ENCODE assay signal across 29 cellular contexts in the genomic region with DNA sequence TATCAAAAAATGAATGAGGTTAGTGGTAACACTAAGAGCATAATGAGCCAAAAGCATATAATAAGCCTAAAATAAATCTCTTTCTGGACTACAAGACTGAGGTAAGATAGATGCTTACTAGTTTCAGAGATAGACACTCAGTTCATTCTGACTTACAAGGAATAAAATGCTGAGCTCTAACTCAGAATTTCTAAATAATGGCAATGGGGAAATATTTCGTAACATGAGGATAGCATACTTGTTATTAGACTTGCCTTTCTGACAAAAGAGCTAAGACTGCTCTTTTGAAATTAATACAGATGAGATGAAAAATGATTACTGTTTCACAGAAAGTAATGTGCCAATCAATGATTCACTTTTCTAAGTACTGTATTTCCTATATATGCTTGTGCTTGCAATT.
"Had no signal": no experiment of that assay in that cellular context is flagged by ENCODE, and none has a peak within 500 bp of the region (broad histone marks: within the 10 kb centered on the region; RNA-seq: fewer than 3 reads in every experiment).

No MANE protein-coding gene starts in this region.

- ATAC-seq: activated CD4-positive, CD25-positive, alpha-beta regulatory T cell treated with anti-CD3 and anti-CD28 coated beads, Interleukin-2, amount 50 U/mL, for 24 hours; activated CD8-positive, alpha-beta memory T cell treated with anti-CD3 and anti-CD28 coated beads, Interleukin-2, amount 10 ng/mL, durations not matched to agents 7 days and 5 days; activated naive CD4-positive, alpha-beta T cell treated with anti-CD3 and anti-CD28 coated beads, Interleukin-2, amount 50 U/mL, for 72 hours; activated naive CD8-positive, alpha-beta T cell treated with anti-CD3 and anti-CD28 coated beads, Interleukin-2, amount 50 U/mL, for 24 hours; K562; Panc1; Right ventricle myocardium inferior had no signal

- H3K4me1 Mint-ChIP-seq: activated CD8-positive, alpha-beta memory T cell treated with anti-CD3 and anti-CD28 coated beads, Interleukin-2, amount 10 ng/mL, durations not matched to agents 7 days and 5 days; activated naive CD8-positive, alpha-beta T cell treated with anti-CD3 and anti-CD28 coated beads, Interleukin-2, amount 50 U/mL, for 24 hours had no signal

- H3K27ac Mint-ChIP-seq: activated CD8-positive, alpha-beta memory T cell treated with anti-CD3 and anti-CD28 coated beads, Interleukin-2, amount 10 ng/mL, durations not matched to agents 7 days and 5 days; activated naive CD4-positive, alpha-beta T cell treated with anti-CD3 and anti-CD28 coated beads, Interleukin-2, amount 50 U/mL, for 72 hours; activated naive CD8-positive, alpha-beta T cell treated with anti-CD3 and anti-CD28 coated beads, Interleukin-2, amount 50 U/mL, for 24 hours; activated T-cell treated with anti-CD3 and anti-CD28 coated beads, Interleukin-2, amount 50 U/mL, for 24 hours; activated T-helper 1 cell treated with anti-CD3 and anti-CD28 coated beads, Interleukin-12 subunit alpha, Interleukin-12 subunit beta, Interleukin-2, Interleukin-4 antibody, amounts not matched to agents 30 ng/mL and 10 ng/mL and 1 ng/mL, durations not matched to agents 14 hours and 24 hours and 36 hours; T-helper 2 cell treated with Interferon-gamma antibody and Interleukin-4, amounts not matched to agents 5 μg/mL and 100 μg/mL, for 36 hours had no signal

- H3K27ac ChIP-seq: brain microvascular endothelial cell, SK-N-MC had no signal

- H3K27me3 Mint-ChIP-seq: activated CD8-positive, alpha-beta memory T cell treated with anti-CD3 and anti-CD28 coated beads, Interleukin-2, amount 10 ng/mL, durations not matched to agents 7 days and 5 days; activated naive CD8-positive, alpha-beta T cell treated with anti-CD3 and anti-CD28 coated beads, Interleukin-2, amount 50 U/mL, for 24 hours; activated T-cell treated with anti-CD3 and anti-CD28 coated beads, Interleukin-2, amount 50 U/mL, for 24 hours had no signal

- H3K4me3 Mint-ChIP-seq: activated CD8-positive, alpha-beta memory T cell treated with anti-CD3 and anti-CD28 coated beads, Interleukin-2, amount 10 ng/mL, durations not matched to agents 7 days and 5 days; activated naive CD8-positive, alpha-beta T cell treated with anti-CD3 and anti-CD28 coated beads, Interleukin-2, amount 50 U/mL, for 24 hours; activated T-cell treated with anti-CD3 and anti-CD28 coated beads, Interleukin-2, amount 50 U/mL, for 24 hours; activated T-helper 1 cell treated with anti-CD3 and anti-CD28 coated beads, Interleukin-12 subunit alpha, Interleukin-12 subunit beta, Interleukin-2, Interleukin-4 antibody, amounts not matched to agents 30 ng/mL and 10 ng/mL and 1 ng/mL, durations not matched to agents 14 hours and 24 hours and 36 hours; T-helper 2 cell treated with Interferon-gamma antibody and Interleukin-4, amounts not matched to agents 5 μg/mL and 100 μg/mL, for 36 hours had no signal

- H3K36me3 ChIP-seq: brain microvascular endothelial cell had no signal

- H3K36me3 Mint-ChIP-seq: activated CD8-positive, alpha-beta memory T cell treated with anti-CD3 and anti-CD28 coated beads, Interleukin-2, amount 10 ng/mL, durations not matched to agents 7 days and 5 days had no signal

- DNase-seq: activated CD4-positive, alpha-beta T cell treated with anti-CD3 and anti-CD28 coated beads for 48 hours; activated CD4-positive, alpha-beta T cell treated with anti-CD3 and anti-CD28 coated beads, Interleukin-2, amount 50 U/mL, for 48 hours; activated CD8-positive, alpha-beta memory T cell treated with anti-CD3 and anti-CD28 coated beads, Interleukin-2, amount 10 ng/mL, durations not matched to agents 7 days and 5 days; activated effector memory CD4-positive, alpha-beta T cell treated with anti-CD3 and anti-CD28 coated beads, Interleukin-2, amount 50 U/mL, for 16 hours; activated naive CD4-positive, alpha-beta T cell treated with Interleukin-2 at 50 U/mL for 16 hours; activated naive CD8-positive, alpha-beta T cell treated with anti-CD3 and anti-CD28 coated beads, Interleukin-2, amount 50 U/mL, for 24 hours; activated T-cell treated with anti-CD3 and anti-CD28 coated beads, Interleukin-2, amount 50 U/mL, for 24 hours; brain microvascular endothelial cell; Kasumi-1; NCI-H1105 treated with DMSO at 0.1 percent for 48 hours; NCI-H1436 treated with DMSO at 0.1 percent for 48 hours; NCI-H187; NCI-H2081 treated with DMSO at 0.1 percent for 48 hours; NCI-H2171 treated with DMSO at 0.1 percent for 48 hours; NCI-H226; NCI-H510A; NCI-H69; NK-92 treated with Interleukin-12 subunit alpha and Interleukin-12 subunit beta, amount 100 ng/mL, for 24 hours; OCI-M1; RPMI8226; SW 1271 had no signal

- H3K4me3 ChIP-seq: K562 had no signal
